ENCODE assay signal across 2 cellular contexts in genomic region chr4:183952652-183953051, GRCh38. TPM values are rescaled to one million over a fixed set of nuclear protein-coding genes. Genes with fewer than 3 reads are reported as not detected.
"Had no signal": no experiment of that assay in that cellular context is flagged by ENCODE, and none has a peak within 500 bp of the region (broad histone marks: within the 10 kb centered on the region; RNA-seq: fewer than 3 reads in every experiment).

No MANE protein-coding gene starts in this region.

RNA-seq across cellular contexts. Expression of gene STOX2, which starts 47.5 kb away (rescaled TPM):
- total RNA-seq: naive thymus-derived CD4-positive, alpha-beta T cell had no signal
- polyA plus RNA-seq: immature natural killer cell; naive thymus-derived CD4-positive, alpha-beta T cell had no signal
